ENCODE assay signal across 11 cellular contexts in the genomic region with DNA sequence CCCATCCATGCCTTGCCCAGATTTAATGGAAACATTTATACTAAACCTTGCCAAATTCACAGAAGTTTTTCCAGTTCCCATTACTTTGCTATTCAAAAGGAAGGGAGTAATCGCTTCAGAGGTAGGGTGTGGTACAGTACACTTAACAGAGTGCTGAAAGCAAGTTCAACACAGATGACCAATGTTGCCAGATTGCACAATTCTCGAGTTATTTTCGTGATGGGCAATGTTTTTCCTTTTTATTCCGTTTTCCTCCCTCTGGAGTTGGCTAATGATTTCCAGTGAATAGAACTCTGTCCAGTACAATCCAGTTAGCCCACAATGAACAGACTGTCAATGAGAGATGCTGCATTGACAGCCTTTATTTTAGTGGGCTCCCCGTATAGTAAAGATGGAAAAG. TPM values are rescaled to one million over a fixed set of nuclear protein-coding genes. Genes with fewer than 3 reads are reported as not detected.
DNase-seq lines count a peak whose midpoint lies in the region; ATAC-seq, FAIRE-seq and TF ChIP-seq lines count a peak whose summit lies in the region.
"Had no signal": no experiment of that assay in that cellular context is flagged by ENCODE, and none has a peak within 500 bp of the region (broad histone marks: within the 10 kb centered on the region; RNA-seq: fewer than 3 reads in every experiment).

No MANE protein-coding gene starts in this region.

- peaks cover 3% of the 10 kb centered on the region for H3K36me3 Mint-ChIP-seq in effector memory CD8-positive, alpha-beta T cell (ENCODE audit: insufficient read depth)
- H3K36me3 Mint-ChIP-seq: type B pancreatic cell had no signal

- TF ChIP-seq POLR2A in suprapubic skin (IDR thresholded peaks at IDR 0.05): no peak

- no peak for TF ChIP-seq EP300 in suprapubic skin (IDR thresholded peaks at IDR 0.05)

- no peaks in the 10 kb centered on the region for H3K79me2 ChIP-seq in hepatocyte

- H3K4me3 ChIP-seq in bronchial epithelial cell (ENCODE audit: low read depth, low read length): no peak overlapping the region
- no peak overlapping the region for H3K4me3 ChIP-seq in hepatocyte
- H3K4me3 ChIP-seq in suprapubic skin: peak overlapping the region; percentile 16

- POLR2A ChIA-PET in GM10248 (lab: Yijun Ruan, JAX): no interaction called here

- DNase-seq in HuH-7 (ENCODE audit: low spot score) (peak; percentile 17), bronchial epithelial cell (ENCODE audit: low read depth) (peak; percentile 82), hepatocyte (ENCODE audit: low spot score) (no peak), suprapubic skin (ENCODE audit: low spot score in 2 of 2) (no peak), GM10248 (ENCODE audit: extremely low spot score) (no peak), NCI-H1417 (lab: John Stamatoyannopoulos, UW) (no peak)
- no peak for DNase-seq in effector memory CD8-positive, alpha-beta T cell
- DNase-seq: activated T-cell treated with anti-CD3 and anti-CD28 coated beads for 4 hours, T1000 had no signal

- no peak for ATAC-seq in effector memory CD8-positive, alpha-beta T cell (replicated peaks)

- no peak overlapping the region for H2AFZ ChIP-seq in hepatocyte

- H3K9me3 Mint-ChIP-seq in effector memory CD8-positive, alpha-beta T cell: no peaks in the 10 kb centered on the region
- H3K9me3 Mint-ChIP-seq: type B pancreatic cell had no signal

- no peak overlapping the region for H3K4me3 Mint-ChIP-seq in effector memory CD8-positive, alpha-beta T cell
- H3K4me3 Mint-ChIP-seq: type B pancreatic cell had no signal

- H4K20me1 ChIP-seq in hepatocyte (ENCODE audit: insufficient read depth, poor library complexity, severe bottlenecking): no peaks in the 10 kb centered on the region

- TF ChIP-seq CTCF in bronchial epithelial cell (IDR thresholded peaks at IDR 0.05; ENCODE audit: insufficient read depth, low read length, severe bottlenecking) (no peak), hepatocyte (IDR thresholded peaks at IDR 0.05; ENCODE audit: poor library complexity) (no peak), suprapubic skin (IDR thresholded peaks at IDR 0.05) (no peak), GM10248 (IDR thresholded peaks at IDR 0.05; ENCODE audit: control extremely low read depth, extremely low read depth, low read depth, missing control alignments) (no peak)

- no peaks in the 10 kb centered on the region for H3K27me3 Mint-ChIP-seq in effector memory CD8-positive, alpha-beta T cell
- H3K27me3 Mint-ChIP-seq: type B pancreatic cell had no signal

- H3K9me2 ChIP-seq in hepatocyte (replicated peaks; ENCODE audit: insufficient read depth): no peaks in the 10 kb centered on the region

- CTCF ChIA-PET in GM10248 (lab: Yijun Ruan, JAX): no interaction called here

- no peaks in the 10 kb centered on the region for H3K27me3 ChIP-seq in bronchial epithelial cell (ENCODE audit: control insufficient read depth, insufficient read depth, low read length)
- H3K27me3 ChIP-seq in hepatocyte: no peaks in the 10 kb centered on the region
- H3K27me3 ChIP-seq in suprapubic skin: no peaks in the 10 kb centered on the region

- H3K36me3 ChIP-seq in bronchial epithelial cell (ENCODE audit: control insufficient read depth, insufficient read depth, low read length) (no peaks in the 10 kb centered on the region), hepatocyte (replicated peaks; ENCODE audit: insufficient read depth, low read depth) (no peaks in the 10 kb centered on the region), suprapubic skin (no peaks in the 10 kb centered on the region)
- H3K36me3 ChIP-seq: neutrophil had no signal

- no peak for FAIRE-seq in bronchial epithelial cell (lab: Jason Lieb, UNC)

- no peak overlapping the region for H3K27ac Mint-ChIP-seq in effector memory CD8-positive, alpha-beta T cell
- H3K27ac Mint-ChIP-seq: type B pancreatic cell had no signal

- peak overlapping the region; percentile 44 for H3K27ac ChIP-seq in hepatocyte
- peak overlapping the region; percentile 89 for H3K27ac ChIP-seq in suprapubic skin
- H3K27ac ChIP-seq: neutrophil had no signal

- no peak overlapping the region for H3K4me2 ChIP-seq in hepatocyte

- H3K4me1 Mint-ChIP-seq in effector memory CD8-positive, alpha-beta T cell (ENCODE audit: low read depth in 2 of 2): peaks cover 18 to 20% of the 10 kb centered on the region in 2 donors

- WGBS in hepatocyte (ENCODE audit: low lambda C conversion rate, missing lambda C conversion rate): 86% methylated on average over 5 of the region's 5 CpGs
- WGBS in suprapubic skin: 11% methylated on average over 5 of the region's 5 CpGs

- H3K9me3 ChIP-seq in hepatocyte (ENCODE audit: low read depth) (no peaks in the 10 kb centered on the region), suprapubic skin (no peaks in the 10 kb centered on the region)
- H3K9me3 ChIP-seq: neutrophil had no signal

- H3K4me1 ChIP-seq in hepatocyte (ENCODE audit: insufficient read depth) (no peaks in the 10 kb centered on the region), suprapubic skin (peaks cover 57% of the 10 kb centered on the region)

RNA-seq across cellular contexts. Expression of gene RANBP9, which starts 49.3 kb away (rescaled TPM):
- total RNA-seq in bronchial epithelial cell: 27.4 and 39.4 TPM in 2 replicates
- 28.6 and 36.1 TPM in 2 replicates for total RNA-seq in hepatocyte
- polyA plus RNA-seq in hepatocyte: 20.1 and 24.2 TPM in 2 replicates
- 10 to 100 TPM; 35.8 to 64.7 (median 50.4) TPM for total RNA-seq in suprapubic skin

RNA-seq across cellular contexts. Expression of gene MCUR1, which starts 53.4 kb away (rescaled TPM):
- total RNA-seq in bronchial epithelial cell (10.0 and 15.1 TPM in 2 replicates), hepatocyte (16.1 and 18.6 TPM in 2 replicates), suprapubic skin (10 to 100 TPM; 20.8 to 30.7 (median 27.8) TPM)
- 22.9 and 27.6 TPM in 2 replicates for polyA plus RNA-seq in hepatocyte

Comparison
In these comparisons a context has a peak if more than half of its experiments do, and no peak if none do; other contexts are left out.
1. DNase-seq: peak in HuH-7 (single experiment) and bronchial epithelial cell (single experiment); none in hepatocyte (single experiment), suprapubic skin (0 of 2), effector memory CD8-positive, alpha-beta T cell (0 of 3), GM10248 (single experiment) and NCI-H1417 (0 of 3).